8 cellular contexts compared by ENCODE assay signal in genomic region chr16:117381-118365, GRCh38. TPM values are rescaled to one million over a fixed set of nuclear protein-coding genes. Genes with fewer than 3 reads are reported as not detected.
A peak's percentile ranks its signal among the peaks of the same experiment; 100 is the strongest.
DNase-seq lines count a peak whose midpoint lies in the region; ATAC-seq and TF ChIP-seq lines count a peak whose summit lies in the region.

No MANE protein-coding gene starts in this region.

- H3K27me3 ChIP-seq in GM06990 (replicated peaks; ENCODE audit: control insufficient read depth, insufficient read depth, low read length): no peaks in the 10 kb centered on the region
- H3K27me3 ChIP-seq in hepatocyte: no peaks in the 10 kb centered on the region

- H3K4me2 ChIP-seq in hepatocyte: no peak overlapping the region

- H3K4me3 ChIP-seq in GM06990 (replicated peaks; ENCODE audit: low read depth, low read length) (no peak overlapping the region), hepatocyte (no peak overlapping the region)

- DNase-seq in GM06990 (ENCODE audit: extremely low read depth, insufficient read length) (no peak), NAMALWA (ENCODE audit: low spot score) (peak; percentile 76), SW480 (ENCODE audit: low spot score) (peak; percentile 73), hepatocyte (ENCODE audit: low spot score) (peak; percentile 74)
- peak; percentile 50 for DNase-seq in activated naive CD8-positive, alpha-beta T cell treated with anti-CD3 and anti-CD28 coated beads, Interleukin-2, amount 50 U/mL, for 16 hours (ENCODE audit: low read depth, low spot score)
- peak; percentile 53 for DNase-seq in stimulated activated CD4-positive, alpha-beta T cell treated with anti-CD3 and anti-CD28 coated beads, Interleukin-2, amount 100 ng/mL, for 4 hours (ENCODE audit: low read depth)

- ATAC-seq in GM18907 (IDR thresholded peaks at IDR 0.05; ENCODE audit: unreplicated experiment) (no peak), GM21515 (IDR thresholded peaks at IDR 0.05; ENCODE audit: unreplicated experiment) (no peak)

- no peak overlapping the region for H2AFZ ChIP-seq in hepatocyte

- no peaks in the 10 kb centered on the region for H4K20me1 ChIP-seq in hepatocyte (ENCODE audit: insufficient read depth, poor library complexity, severe bottlenecking)

- H3K36me3 ChIP-seq in GM06990 (ENCODE audit: control insufficient read depth, insufficient read depth, low read length) (peaks cover 10% of the 10 kb centered on the region), hepatocyte (replicated peaks; ENCODE audit: insufficient read depth, low read depth) (no peaks in the 10 kb centered on the region)

- WGBS in hepatocyte (ENCODE audit: low lambda C conversion rate, missing lambda C conversion rate): 82% methylated on average over 19 of the region's 19 CpGs

- H3K4me1 ChIP-seq in hepatocyte (ENCODE audit: insufficient read depth): no peaks in the 10 kb centered on the region

- H3K9me2 ChIP-seq in hepatocyte (replicated peaks; ENCODE audit: insufficient read depth): no peaks in the 10 kb centered on the region

- H3K79me2 ChIP-seq in hepatocyte: no peaks in the 10 kb centered on the region

- peak; percentile 78 for TF ChIP-seq CTCF in GM06990 (IDR thresholded peaks at IDR 0.05; ENCODE audit: insufficient read depth, low read length, poor library complexity, severe bottlenecking)
- TF ChIP-seq CTCF in hepatocyte (IDR thresholded peaks at IDR 0.05; ENCODE audit: poor library complexity): peak; percentile 59

- no peak overlapping the region for H3K27ac ChIP-seq in hepatocyte

- H3K9me3 ChIP-seq in hepatocyte (ENCODE audit: low read depth): no peaks in the 10 kb centered on the region

RNA-seq across cellular contexts. Expression of gene NPRL3, which starts 20.8 kb away (rescaled TPM):
- total RNA-seq in hepatocyte: 5.5 and 10.2 TPM in 2 replicates
- 28.8 and 31.2 TPM in 2 replicates for polyA plus RNA-seq in hepatocyte

RNA-seq across cellular contexts. Expression of gene HBZ, which starts 34.8 kb away (rescaled TPM):
- total RNA-seq in hepatocyte: not detected in 2 replicates
- polyA plus RNA-seq in hepatocyte: 0.28 TPM in 1 of 2 replicates, not detected in the other

RNA-seq across cellular contexts. Expression of gene MPG, which starts 39.6 kb away (rescaled TPM):
- total RNA-seq in hepatocyte: 67.4 and 85.7 TPM in 2 replicates
- polyA plus RNA-seq in hepatocyte: 83.9 and 121 TPM in 2 replicates

RNA-seq across cellular contexts. Expression of gene RHBDF1, which starts 45.2 kb away (rescaled TPM):
- 21.8 and 41.5 TPM in 2 replicates for total RNA-seq in hepatocyte
- 73.6 and 95.3 TPM in 2 replicates for polyA plus RNA-seq in hepatocyte

RNA-seq across cellular contexts. Expression of gene HBM, which starts 48.1 kb away (rescaled TPM):
- not detected in 2 replicates for total RNA-seq in hepatocyte
- not detected in 2 replicates for polyA plus RNA-seq in hepatocyte
